Comparison of ENCODE assay signal across 16 cellular contexts in genomic region chr1:11299225-11299574, GRCh38.
"Had no signal": no experiment of that assay in that cellular context is flagged by ENCODE, and none has a peak within 500 bp of the region (broad histone marks: within the 10 kb centered on the region; RNA-seq: fewer than 3 reads in every experiment).

No MANE protein-coding gene starts in this region.

- DNase-seq: activated CD4-positive, CD25-positive, alpha-beta regulatory T cell treated with anti-CD3 and anti-CD28 coated beads, Interleukin-2, amount 50 U/mL, for 72 hours; activated naive CD8-positive, alpha-beta T cell treated with anti-CD3 and anti-CD28 coated beads, Interleukin-2, amount 10 ng/mL, durations not matched to agents 7 days and 5 days; anterior cingulate cortex; dorsolateral prefrontal cortex; foreskin keratinocyte; mammary epithelial cell; right lobe of liver; SK-N-SH; stimulated activated CD4-positive, alpha-beta T cell treated with anti-CD3 and anti-CD28 coated beads, Interleukin-2, amount 100 ng/mL, for 24 hours; stimulated activated naive B cell treated with anti-CD40 and anti-IgM and Interleukin-4, amounts not matched to agents 10 μg/mL and 1 μg/mL and 100 μg/mL, for 72 hours had no signal

- H3K27ac Mint-ChIP-seq: activated naive CD8-positive, alpha-beta T cell treated with anti-CD3 and anti-CD28 coated beads, Interleukin-2, amount 10 ng/mL, durations not matched to agents 7 days and 5 days; stimulated activated naive B cell treated with anti-CD40 and anti-IgM and Interleukin-4, amounts not matched to agents 10 μg/mL and 1 μg/mL and 100 μg/mL, for 72 hours had no signal

- H3K27ac ChIP-seq: breast epithelium, dorsolateral prefrontal cortex, foreskin keratinocyte, psoas muscle, right lobe of liver, tibial nerve had no signal

- ATAC-seq: foreskin keratinocyte; left lobe of liver; naive thymus-derived CD8-positive, alpha-beta T cell; psoas muscle; right lobe of liver; stimulated activated naive B cell treated with anti-CD40 and anti-IgM and Interleukin-4, amounts not matched to agents 10 μg/mL and 1 μg/mL and 100 μg/mL, for 72 hours had no signal

- H3K27me3 ChIP-seq: breast epithelium, dorsolateral prefrontal cortex, foreskin keratinocyte, right lobe of liver, tibial nerve had no signal

- H3K4me2 ChIP-seq: SK-N-SH had no signal

- FAIRE-seq: endometrium had no signal

- H3K27me3 Mint-ChIP-seq: activated naive CD8-positive, alpha-beta T cell treated with anti-CD3 and anti-CD28 coated beads, Interleukin-2, amount 10 ng/mL, durations not matched to agents 7 days and 5 days; naive thymus-derived CD8-positive, alpha-beta T cell; stimulated activated naive B cell treated with anti-CD40 and anti-IgM and Interleukin-4, amounts not matched to agents 10 μg/mL and 1 μg/mL and 100 μg/mL, for 72 hours had no signal

- H3K9ac ChIP-seq: SK-N-SH had no signal

- H3K4me1 ChIP-seq: breast epithelium, foreskin keratinocyte, psoas muscle, right lobe of liver, tibial nerve had no signal

- H3K4me3 Mint-ChIP-seq: activated naive CD8-positive, alpha-beta T cell treated with anti-CD3 and anti-CD28 coated beads, Interleukin-2, amount 10 ng/mL, durations not matched to agents 7 days and 5 days; naive thymus-derived CD8-positive, alpha-beta T cell; stimulated activated naive B cell treated with anti-CD40 and anti-IgM and Interleukin-4, amounts not matched to agents 10 μg/mL and 1 μg/mL and 100 μg/mL, for 72 hours had no signal

- H3K4me3 ChIP-seq: breast epithelium, dorsolateral prefrontal cortex, psoas muscle, right lobe of liver, tibial nerve had no signal

- H3K9me3 Mint-ChIP-seq: activated naive CD8-positive, alpha-beta T cell treated with anti-CD3 and anti-CD28 coated beads, Interleukin-2, amount 10 ng/mL, durations not matched to agents 7 days and 5 days; naive thymus-derived CD8-positive, alpha-beta T cell; stimulated activated naive B cell treated with anti-CD40 and anti-IgM and Interleukin-4, amounts not matched to agents 10 μg/mL and 1 μg/mL and 100 μg/mL, for 72 hours had no signal

- H3K9me3 ChIP-seq: breast epithelium, psoas muscle, right lobe of liver, SK-N-SH, tibial nerve had no signal

- H3K36me3 ChIP-seq: breast epithelium, right lobe of liver had no signal
